In the genomic region with DNA sequence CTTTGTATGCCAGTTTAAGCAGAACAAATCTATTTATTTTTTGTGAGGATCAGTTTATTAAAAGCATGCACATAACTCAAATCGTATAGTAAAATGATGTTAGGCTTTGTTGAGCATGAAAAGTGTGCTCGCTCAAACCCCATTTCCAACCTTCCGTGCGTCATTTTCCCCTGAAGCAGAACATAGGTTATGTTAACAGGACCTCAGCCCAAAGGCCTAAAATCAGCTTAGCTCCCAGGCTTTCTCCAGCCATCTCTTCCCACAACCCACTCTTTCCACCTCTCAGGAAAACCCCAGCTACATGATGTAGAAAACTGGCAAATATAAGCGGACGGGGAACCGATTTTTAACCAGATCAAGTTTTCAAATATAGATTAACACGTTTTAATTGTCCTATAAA, we compare ENCODE assay signal across 26 cellular contexts.
DNase-seq lines count a peak whose midpoint lies in the region; ATAC-seq and TF ChIP-seq lines count a peak whose summit lies in the region.
"Had no signal": no experiment of that assay in that cellular context is flagged by ENCODE, and none has a peak within 500 bp of the region (broad histone marks: within the 10 kb centered on the region; RNA-seq: fewer than 3 reads in every experiment).

No MANE protein-coding gene starts in this region.

- no peak overlapping the region for H3K27ac Mint-ChIP-seq in chondrocyte (ENCODE audit: unreplicated experiment)
- peak overlapping the region; percentile 96 for H3K27ac Mint-ChIP-seq in mesothelial cell of epicardium
- H3K27ac Mint-ChIP-seq: activated naive CD8-positive, alpha-beta T cell treated with anti-CD3 and anti-CD28 coated beads, Interleukin-2, amount 10 ng/mL, durations not matched to agents 7 days and 5 days; T-helper 17 cell had no signal

- H3K4me1 Mint-ChIP-seq in chondrocyte (ENCODE audit: low read depth) (peaks cover 9% of the 10 kb centered on the region), mesothelial cell of epicardium (peaks cover 82% of the 10 kb centered on the region)
- H3K4me1 Mint-ChIP-seq: activated naive CD8-positive, alpha-beta T cell treated with anti-CD3 and anti-CD28 coated beads, Interleukin-2, amount 10 ng/mL, durations not matched to agents 7 days and 5 days; T-helper 17 cell had no signal

- H3K27me3 ChIP-seq in stomach smooth muscle (ENCODE audit: control insufficient read depth in 1 of 2, insufficient read depth in 2 of 2, low read length in 2 of 2) = no peaks in the 10 kb centered on the region
- H3K27me3 ChIP-seq: upper lobe of left lung had no signal

- peak overlapping the region; percentile 13 to 44 for H3K9ac ChIP-seq in stomach smooth muscle (ENCODE audit: low read length in 2 of 2)

- H3K36me3 Mint-ChIP-seq in chondrocyte (ENCODE audit: low read depth) = no peaks in the 10 kb centered on the region
- peaks cover 4% of the 10 kb centered on the region for H3K36me3 Mint-ChIP-seq in mesothelial cell of epicardium
- H3K36me3 Mint-ChIP-seq: activated naive CD8-positive, alpha-beta T cell treated with anti-CD3 and anti-CD28 coated beads, Interleukin-2, amount 10 ng/mL, durations not matched to agents 7 days and 5 days had no signal

- H3K9me3 ChIP-seq in stomach smooth muscle (ENCODE audit: control insufficient read depth in 2 of 2, low read length in 2 of 2) = peaks cover 0 to 3% of the 10 kb centered on the region in 2 donors
- H3K9me3 ChIP-seq: upper lobe of left lung had no signal

- H3K4me1 ChIP-seq in stomach smooth muscle (ENCODE audit: control insufficient read depth, insufficient read depth, low read length) = peaks cover 18% of the 10 kb centered on the region
- H3K4me1 ChIP-seq: upper lobe of left lung had no signal

- H3K4me3 ChIP-seq in stomach smooth muscle (ENCODE audit: low read length in 2 of 2) = peak overlapping the region in 1 of 2 donors; percentile 8
- H3K4me3 ChIP-seq: coronary artery, lung, upper lobe of left lung had no signal

- H3K4me3 Mint-ChIP-seq in chondrocyte (ENCODE audit: unreplicated experiment) (no peak overlapping the region), mesothelial cell of epicardium (no peak overlapping the region)
- H3K4me3 Mint-ChIP-seq: activated naive CD8-positive, alpha-beta T cell treated with anti-CD3 and anti-CD28 coated beads, Interleukin-2, amount 10 ng/mL, durations not matched to agents 7 days and 5 days; T-helper 17 cell had no signal

- H3K27ac ChIP-seq in stomach smooth muscle (ENCODE audit: low read length) = peak overlapping the region; percentile 67
- H3K27ac ChIP-seq: coronary artery, epithelial cell of prostate had no signal

- H3K9me3 Mint-ChIP-seq in chondrocyte (ENCODE audit: low read depth) (peaks cover 5% of the 10 kb centered on the region), mesothelial cell of epicardium (peaks cover 3% of the 10 kb centered on the region)
- H3K9me3 Mint-ChIP-seq: activated naive CD8-positive, alpha-beta T cell treated with anti-CD3 and anti-CD28 coated beads, Interleukin-2, amount 10 ng/mL, durations not matched to agents 7 days and 5 days had no signal

- H3K27me3 Mint-ChIP-seq in chondrocyte (ENCODE audit: low read depth) (peaks cover 8% of the 10 kb centered on the region), mesothelial cell of epicardium (ENCODE audit: low read depth) (no peaks in the 10 kb centered on the region)
- H3K27me3 Mint-ChIP-seq: T-helper 17 cell had no signal

- TF ChIP-seq CTCF in chondrocyte (IDR thresholded peaks at IDR 0.05) (peak; percentile 1), mesothelial cell of epicardium (IDR thresholded peaks at IDR 0.05; ENCODE audit: unreplicated experiment) (no peak)

- ATAC-seq in GM18520 (IDR thresholded peaks at IDR 0.05; ENCODE audit: unreplicated experiment) = no peak
- ATAC-seq: right cardiac atrium, T-helper 17 cell had no signal

- no peaks in the 10 kb centered on the region for H3K36me3 ChIP-seq in stomach smooth muscle (ENCODE audit: control insufficient read depth in 2 of 2, insufficient read depth in 2 of 2, low read length in 2 of 2)
- H3K36me3 ChIP-seq: upper lobe of left lung had no signal

- DNase-seq in NCI-H82 (lab: John Stamatoyannopoulos, UW) (peak; percentile 56), NCI-H82 treated with DMSO at 0.1 percent for 48 hours (lab: John Stamatoyannopoulos, UW; ENCODE audit: unreplicated experiment) (no peak), chondrocyte (ENCODE audit: low spot score) (no peak), mesothelial cell of epicardium (ENCODE audit: low spot score in 2 of 2, unreplicated experiment in 2 of 2) (no peak), GM19240 (ENCODE audit: insufficient read length, low spot score) (no peak)
- DNase-seq in activated CD8-positive, alpha-beta memory T cell treated with anti-CD3 and anti-CD28 coated beads, Interleukin-2, amount 50 U/mL, for 4 hours = no peak
- DNase-seq: 8988T; activated gamma-delta T cell treated with Interleukin-2 at 50 U/mL for 16 hours; activated naive CD8-positive, alpha-beta T cell treated with anti-CD3 and anti-CD28 coated beads, Interleukin-2, amount 10 ng/mL, durations not matched to agents 7 days and 5 days; activated T-cell treated with anti-CD3 and anti-CD28 coated beads, Interleukin-2, amount 50 U/mL, for 48 hours; aorta; DND-41; effector CD8-positive, alpha-beta T cell; NCI-H1105; NCI-H187 treated with DMSO at 0.1 percent for 48 hours; NCI-H2171 treated with DMSO at 0.1 percent for 48 hours; stimulated activated CD4-positive, alpha-beta T cell treated with anti-CD3 and anti-CD28 coated beads, Interleukin-12 subunit alpha, Interleukin-12 subunit beta, amount 100 ng/mL, for 4 hours; stimulated activated CD4-positive, alpha-beta T cell treated with anti-CD3 and anti-CD28 coated beads, Interleukin-4, amount 100 ng/mL, for 1 hour; T-helper 17 cell had no signal
